In the genomic region with DNA sequence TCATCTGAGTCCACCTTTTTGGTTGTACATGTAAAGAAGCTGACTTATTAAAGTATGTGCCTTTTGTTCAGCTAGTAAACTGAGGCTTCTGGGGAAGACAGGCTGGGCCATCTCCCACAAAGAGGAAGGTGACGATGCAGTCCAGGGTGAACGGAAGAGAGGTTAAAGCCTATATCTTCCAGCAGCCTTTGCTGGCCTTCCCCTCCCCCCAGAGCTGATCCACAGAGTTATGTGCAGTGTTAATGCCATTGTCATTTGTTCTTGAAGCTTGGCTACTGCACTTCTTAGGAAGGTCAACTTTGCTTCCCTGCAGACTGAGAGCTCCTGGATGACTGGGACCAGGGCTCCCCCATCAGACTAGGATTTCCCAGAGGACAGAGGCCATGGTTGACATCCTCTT, we compare ENCODE assay signal across 1 cellular context.
TF ChIP-seq lines count a peak whose summit lies in the region.

No MANE protein-coding gene starts in this region.

TF ChIP-seq in K562, 482 proteins besides CTCF, POLR2A, EP300 and RAD21 (continued from another document and continues in another):
- 0 out of 2 replicates have a peak, but pooled peaks have one; percentile 13 for TF ChIP-seq JUND (IDR thresholded peaks at IDR 0.05; ENCODE audit: borderline replicate concordance, low read depth, low read length)
- TF ChIP-seq JUND (tag; IDR thresholded peaks at IDR 0.05; ENCODE audit: borderline replicate concordance, low read depth, low read length): no peak
- peak; percentile 12; the same call in 1 of the 2 replicates for TF ChIP-seq SMARCE1 (IDR thresholded peaks at IDR 0.05)
- no peak for TF ChIP-seq GABPA (tag; conservative IDR thresholded peaks at IDR 0.05; ENCODE audit: low read depth)
- TF ChIP-seq YBX1 (IDR thresholded peaks at IDR 0.05): no peak
- TF ChIP-seq ZNF76 (CRISPR knock-in tag; IDR thresholded peaks at IDR 0.05; ENCODE audit: borderline replicate concordance): no peak
- TF ChIP-seq, protein P1, sequence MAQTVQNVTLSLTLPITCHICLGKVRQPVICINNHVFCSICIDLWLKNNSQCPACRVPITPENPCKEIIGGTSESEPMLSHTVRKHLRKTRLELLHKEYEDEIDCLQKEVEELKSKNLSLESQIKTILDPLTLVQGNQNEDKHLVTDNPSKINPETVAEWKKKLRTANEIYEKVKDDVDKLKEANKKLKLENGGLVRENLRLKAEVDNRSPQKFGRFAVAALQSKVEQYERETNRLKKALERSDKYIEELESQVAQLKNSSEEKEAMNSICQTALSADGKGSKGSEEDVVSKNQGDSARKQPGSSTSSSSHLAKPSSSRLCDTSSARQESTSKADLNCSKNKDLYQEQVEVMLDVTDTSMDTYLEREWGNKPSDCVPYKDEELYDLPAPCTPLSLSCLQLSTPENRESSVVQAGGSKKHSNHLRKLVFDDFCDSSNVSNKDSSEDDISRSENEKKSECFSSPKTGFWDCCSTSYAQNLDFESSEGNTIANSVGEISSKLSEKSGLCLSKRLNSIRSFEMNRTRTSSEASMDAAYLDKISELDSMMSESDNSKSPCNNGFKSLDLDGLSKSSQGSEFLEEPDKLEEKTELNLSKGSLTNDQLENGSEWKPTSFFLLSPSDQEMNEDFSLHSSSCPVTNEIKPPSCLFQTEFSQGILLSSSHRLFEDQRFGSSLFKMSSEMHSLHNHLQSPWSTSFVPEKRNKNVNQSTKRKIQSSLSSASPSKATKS (CRISPR knock-in tag; IDR thresholded peaks at IDR 0.05): no peak
- TF ChIP-seq, protein P2, sequence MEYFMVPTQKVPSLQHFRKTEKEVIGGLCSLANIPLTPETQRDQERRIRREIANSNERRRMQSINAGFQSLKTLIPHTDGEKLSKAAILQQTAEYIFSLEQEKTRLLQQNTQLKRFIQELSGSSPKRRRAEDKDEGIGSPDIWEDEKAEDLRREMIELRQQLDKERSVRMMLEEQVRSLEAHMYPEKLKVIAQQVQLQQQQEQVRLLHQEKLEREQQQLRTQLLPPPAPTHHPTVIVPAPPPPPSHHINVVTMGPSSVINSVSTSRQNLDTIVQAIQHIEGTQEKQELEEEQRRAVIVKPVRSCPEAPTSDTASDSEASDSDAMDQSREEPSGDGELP (CRISPR knock-in tag; IDR thresholded peaks at IDR 0.05; ENCODE audit: borderline replicate concordance): no peak
- 0 out of 2 replicates have a peak, but pooled peaks have one; percentile 14 for TF ChIP-seq NFRKB (IDR thresholded peaks at IDR 0.05; ENCODE audit: low read depth)
- no peak for TF ChIP-seq RUNX1 (IDR thresholded peaks at IDR 0.05; ENCODE audit: low read depth)
- TF ChIP-seq CBFA2T3 (IDR thresholded peaks at IDR 0.05): no peak
- TF ChIP-seq ZNF12 (CRISPR knock-in tag; IDR thresholded peaks at IDR 0.05): no peak
- no peak for TF ChIP-seq MBD2 (IDR thresholded peaks at IDR 0.05; ENCODE audit: borderline replicate concordance, low read depth)
- TF ChIP-seq ZNF324 (CRISPR knock-in tag; IDR thresholded peaks at IDR 0.05): no peak
- TF ChIP-seq ETS2 (tag; IDR thresholded peaks at IDR 0.05; ENCODE audit: borderline replicate concordance, poor library complexity, severe bottlenecking): no peak
- TF ChIP-seq ZNF436 (CRISPR knock-in tag; IDR thresholded peaks at IDR 0.05): no peak
- no peak for TF ChIP-seq OTX1 (CRISPR knock-in tag; IDR thresholded peaks at IDR 0.05)
- no peak for TF ChIP-seq POLR2AphosphoS5 (IDR thresholded peaks at IDR 0.05; ENCODE audit: control insufficient read depth, insufficient read depth, low read depth, low read length)
- TF ChIP-seq ZBTB17 (CRISPR knock-in tag; IDR thresholded peaks at IDR 0.05): no peak
- no peak for TF ChIP-seq ZNF551 (CRISPR knock-in tag; IDR thresholded peaks at IDR 0.05)
- TF ChIP-seq, protein P3, sequence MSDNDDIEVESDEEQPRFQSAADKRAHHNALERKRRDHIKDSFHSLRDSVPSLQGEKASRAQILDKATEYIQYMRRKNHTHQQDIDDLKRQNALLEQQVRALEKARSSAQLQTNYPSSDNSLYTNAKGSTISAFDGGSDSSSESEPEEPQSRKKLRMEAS (CRISPR knock-in tag; IDR thresholded peaks at IDR 0.05): no peak
- TF ChIP-seq SIN3B (IDR thresholded peaks at IDR 0.05; ENCODE audit: low read depth): no peak
- no peak for TF ChIP-seq RHOXF2B (CRISPR knock-in tag; conservative IDR thresholded peaks at IDR 0.05)
- TF ChIP-seq HNRNPUL1 (IDR thresholded peaks at IDR 0.05; ENCODE audit: low read length): no peak
- TF ChIP-seq ZNF274 (IDR thresholded peaks at IDR 0.05; ENCODE audit: borderline replicate concordance, low read depth, low read length): no peak
- TF ChIP-seq SOX6 (IDR thresholded peaks at IDR 0.05): peak; percentile 44; the same call in 1 of the 2 replicates
- TF ChIP-seq EHMT2 (IDR thresholded peaks at IDR 0.05): no peak
- TF ChIP-seq CHCHD3 (CRISPR knock-in tag; IDR thresholded peaks at IDR 0.05): no peak
- TF ChIP-seq, protein P4, sequence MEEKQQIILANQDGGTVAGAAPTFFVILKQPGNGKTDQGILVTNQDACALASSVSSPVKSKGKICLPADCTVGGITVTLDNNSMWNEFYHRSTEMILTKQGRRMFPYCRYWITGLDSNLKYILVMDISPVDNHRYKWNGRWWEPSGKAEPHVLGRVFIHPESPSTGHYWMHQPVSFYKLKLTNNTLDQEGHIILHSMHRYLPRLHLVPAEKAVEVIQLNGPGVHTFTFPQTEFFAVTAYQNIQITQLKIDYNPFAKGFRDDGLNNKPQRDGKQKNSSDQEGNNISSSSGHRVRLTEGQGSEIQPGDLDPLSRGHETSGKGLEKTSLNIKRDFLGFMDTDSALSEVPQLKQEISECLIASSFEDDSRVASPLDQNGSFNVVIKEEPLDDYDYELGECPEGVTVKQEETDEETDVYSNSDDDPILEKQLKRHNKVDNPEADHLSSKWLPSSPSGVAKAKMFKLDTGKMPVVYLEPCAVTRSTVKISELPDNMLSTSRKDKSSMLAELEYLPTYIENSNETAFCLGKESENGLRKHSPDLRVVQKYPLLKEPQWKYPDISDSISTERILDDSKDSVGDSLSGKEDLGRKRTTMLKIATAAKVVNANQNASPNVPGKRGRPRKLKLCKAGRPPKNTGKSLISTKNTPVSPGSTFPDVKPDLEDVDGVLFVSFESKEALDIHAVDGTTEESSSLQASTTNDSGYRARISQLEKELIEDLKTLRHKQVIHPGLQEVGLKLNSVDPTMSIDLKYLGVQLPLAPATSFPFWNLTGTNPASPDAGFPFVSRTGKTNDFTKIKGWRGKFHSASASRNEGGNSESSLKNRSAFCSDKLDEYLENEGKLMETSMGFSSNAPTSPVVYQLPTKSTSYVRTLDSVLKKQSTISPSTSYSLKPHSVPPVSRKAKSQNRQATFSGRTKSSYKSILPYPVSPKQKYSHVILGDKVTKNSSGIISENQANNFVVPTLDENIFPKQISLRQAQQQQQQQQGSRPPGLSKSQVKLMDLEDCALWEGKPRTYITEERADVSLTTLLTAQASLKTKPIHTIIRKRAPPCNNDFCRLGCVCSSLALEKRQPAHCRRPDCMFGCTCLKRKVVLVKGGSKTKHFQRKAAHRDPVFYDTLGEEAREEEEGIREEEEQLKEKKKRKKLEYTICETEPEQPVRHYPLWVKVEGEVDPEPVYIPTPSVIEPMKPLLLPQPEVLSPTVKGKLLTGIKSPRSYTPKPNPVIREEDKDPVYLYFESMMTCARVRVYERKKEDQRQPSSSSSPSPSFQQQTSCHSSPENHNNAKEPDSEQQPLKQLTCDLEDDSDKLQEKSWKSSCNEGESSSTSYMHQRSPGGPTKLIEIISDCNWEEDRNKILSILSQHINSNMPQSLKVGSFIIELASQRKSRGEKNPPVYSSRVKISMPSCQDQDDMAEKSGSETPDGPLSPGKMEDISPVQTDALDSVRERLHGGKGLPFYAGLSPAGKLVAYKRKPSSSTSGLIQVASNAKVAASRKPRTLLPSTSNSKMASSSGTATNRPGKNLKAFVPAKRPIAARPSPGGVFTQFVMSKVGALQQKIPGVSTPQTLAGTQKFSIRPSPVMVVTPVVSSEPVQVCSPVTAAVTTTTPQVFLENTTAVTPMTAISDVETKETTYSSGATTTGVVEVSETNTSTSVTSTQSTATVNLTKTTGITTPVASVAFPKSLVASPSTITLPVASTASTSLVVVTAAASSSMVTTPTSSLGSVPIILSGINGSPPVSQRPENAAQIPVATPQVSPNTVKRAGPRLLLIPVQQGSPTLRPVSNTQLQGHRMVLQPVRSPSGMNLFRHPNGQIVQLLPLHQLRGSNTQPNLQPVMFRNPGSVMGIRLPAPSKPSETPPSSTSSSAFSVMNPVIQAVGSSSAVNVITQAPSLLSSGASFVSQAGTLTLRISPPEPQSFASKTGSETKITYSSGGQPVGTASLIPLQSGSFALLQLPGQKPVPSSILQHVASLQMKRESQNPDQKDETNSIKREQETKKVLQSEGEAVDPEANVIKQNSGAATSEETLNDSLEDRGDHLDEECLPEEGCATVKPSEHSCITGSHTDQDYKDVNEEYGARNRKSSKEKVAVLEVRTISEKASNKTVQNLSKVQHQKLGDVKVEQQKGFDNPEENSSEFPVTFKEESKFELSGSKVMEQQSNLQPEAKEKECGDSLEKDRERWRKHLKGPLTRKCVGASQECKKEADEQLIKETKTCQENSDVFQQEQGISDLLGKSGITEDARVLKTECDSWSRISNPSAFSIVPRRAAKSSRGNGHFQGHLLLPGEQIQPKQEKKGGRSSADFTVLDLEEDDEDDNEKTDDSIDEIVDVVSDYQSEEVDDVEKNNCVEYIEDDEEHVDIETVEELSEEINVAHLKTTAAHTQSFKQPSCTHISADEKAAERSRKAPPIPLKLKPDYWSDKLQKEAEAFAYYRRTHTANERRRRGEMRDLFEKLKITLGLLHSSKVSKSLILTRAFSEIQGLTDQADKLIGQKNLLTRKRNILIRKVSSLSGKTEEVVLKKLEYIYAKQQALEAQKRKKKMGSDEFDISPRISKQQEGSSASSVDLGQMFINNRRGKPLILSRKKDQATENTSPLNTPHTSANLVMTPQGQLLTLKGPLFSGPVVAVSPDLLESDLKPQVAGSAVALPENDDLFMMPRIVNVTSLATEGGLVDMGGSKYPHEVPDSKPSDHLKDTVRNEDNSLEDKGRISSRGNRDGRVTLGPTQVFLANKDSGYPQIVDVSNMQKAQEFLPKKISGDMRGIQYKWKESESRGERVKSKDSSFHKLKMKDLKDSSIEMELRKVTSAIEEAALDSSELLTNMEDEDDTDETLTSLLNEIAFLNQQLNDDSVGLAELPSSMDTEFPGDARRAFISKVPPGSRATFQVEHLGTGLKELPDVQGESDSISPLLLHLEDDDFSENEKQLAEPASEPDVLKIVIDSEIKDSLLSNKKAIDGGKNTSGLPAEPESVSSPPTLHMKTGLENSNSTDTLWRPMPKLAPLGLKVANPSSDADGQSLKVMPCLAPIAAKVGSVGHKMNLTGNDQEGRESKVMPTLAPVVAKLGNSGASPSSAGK (IDR thresholded peaks at IDR 0.05): no peak
- no peak for TF ChIP-seq CBX5 (IDR thresholded peaks at IDR 0.05; ENCODE audit: borderline replicate concordance, low read depth)
- no peak for TF ChIP-seq BCOR (IDR thresholded peaks at IDR 0.05)
- no peak for TF ChIP-seq GTF2E2 (tag; IDR thresholded peaks at IDR 0.05)
- TF ChIP-seq ZNF561 (CRISPR knock-in tag; conservative IDR thresholded peaks at IDR 0.05): no peak
- no peak for TF ChIP-seq TCF7 (IDR thresholded peaks at IDR 0.05; ENCODE audit: borderline replicate concordance)
- no peak for TF ChIP-seq GABPB1 (CRISPR knock-in tag; IDR thresholded peaks at IDR 0.05)
- no peak for TF ChIP-seq ELF1 (tag; IDR thresholded peaks at IDR 0.05)
- TF ChIP-seq, protein P5, sequence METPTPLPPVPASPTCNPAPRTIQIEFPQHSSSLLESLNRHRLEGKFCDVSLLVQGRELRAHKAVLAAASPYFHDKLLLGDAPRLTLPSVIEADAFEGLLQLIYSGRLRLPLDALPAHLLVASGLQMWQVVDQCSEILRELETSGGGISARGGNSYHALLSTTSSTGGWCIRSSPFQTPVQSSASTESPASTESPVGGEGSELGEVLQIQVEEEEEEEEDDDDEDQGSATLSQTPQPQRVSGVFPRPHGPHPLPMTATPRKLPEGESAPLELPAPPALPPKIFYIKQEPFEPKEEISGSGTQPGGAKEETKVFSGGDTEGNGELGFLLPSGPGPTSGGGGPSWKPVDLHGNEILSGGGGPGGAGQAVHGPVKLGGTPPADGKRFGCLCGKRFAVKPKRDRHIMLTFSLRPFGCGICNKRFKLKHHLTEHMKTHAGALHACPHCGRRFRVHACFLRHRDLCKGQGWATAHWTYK (CRISPR knock-in tag; IDR thresholded peaks at IDR 0.05): no peak
- 0 out of 2 replicates have a peak, but pooled peaks have one; percentile 41 for TF ChIP-seq ZNF24 (IDR thresholded peaks at IDR 0.05)
- TF ChIP-seq, protein P6, sequence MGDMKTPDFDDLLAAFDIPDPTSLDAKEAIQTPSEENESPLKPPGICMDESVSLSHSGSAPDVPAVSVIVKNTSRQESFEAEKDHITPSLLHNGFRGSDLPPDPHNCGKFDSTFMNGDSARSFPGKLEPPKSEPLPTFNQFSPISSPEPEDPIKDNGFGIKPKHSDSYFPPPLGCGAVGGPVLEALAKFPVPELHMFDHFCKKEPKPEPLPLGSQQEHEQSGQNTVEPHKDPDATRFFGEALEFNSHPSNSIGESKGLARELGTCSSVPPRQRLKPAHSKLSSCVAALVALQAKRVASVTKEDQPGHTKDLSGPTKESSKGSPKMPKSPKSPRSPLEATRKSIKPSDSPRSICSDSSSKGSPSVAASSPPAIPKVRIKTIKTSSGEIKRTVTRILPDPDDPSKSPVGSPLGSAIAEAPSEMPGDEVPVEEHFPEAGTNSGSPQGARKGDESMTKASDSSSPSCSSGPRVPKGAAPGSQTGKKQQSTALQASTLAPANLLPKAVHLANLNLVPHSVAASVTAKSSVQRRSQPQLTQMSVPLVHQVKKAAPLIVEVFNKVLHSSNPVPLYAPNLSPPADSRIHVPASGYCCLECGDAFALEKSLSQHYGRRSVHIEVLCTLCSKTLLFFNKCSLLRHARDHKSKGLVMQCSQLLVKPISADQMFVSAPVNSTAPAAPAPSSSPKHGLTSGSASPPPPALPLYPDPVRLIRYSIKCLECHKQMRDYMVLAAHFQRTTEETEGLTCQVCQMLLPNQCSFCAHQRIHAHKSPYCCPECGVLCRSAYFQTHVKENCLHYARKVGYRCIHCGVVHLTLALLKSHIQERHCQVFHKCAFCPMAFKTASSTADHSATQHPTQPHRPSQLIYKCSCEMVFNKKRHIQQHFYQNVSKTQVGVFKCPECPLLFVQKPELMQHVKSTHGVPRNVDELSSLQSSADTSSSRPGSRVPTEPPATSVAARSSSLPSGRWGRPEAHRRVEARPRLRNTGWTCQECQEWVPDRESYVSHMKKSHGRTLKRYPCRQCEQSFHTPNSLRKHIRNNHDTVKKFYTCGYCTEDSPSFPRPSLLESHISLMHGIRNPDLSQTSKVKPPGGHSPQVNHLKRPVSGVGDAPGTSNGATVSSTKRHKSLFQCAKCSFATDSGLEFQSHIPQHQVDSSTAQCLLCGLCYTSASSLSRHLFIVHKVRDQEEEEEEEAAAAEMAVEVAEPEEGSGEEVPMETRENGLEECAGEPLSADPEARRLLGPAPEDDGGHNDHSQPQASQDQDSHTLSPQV (IDR thresholded peaks at IDR 0.05): peak; percentile 85
- TF ChIP-seq SRF (CRISPR knock-in tag; IDR thresholded peaks at IDR 0.05): no peak
